Comparison of ENCODE assay signal across 1 cellular context in genomic region chr6:113594726-113595125, GRCh38.
TF ChIP-seq lines count a peak whose summit lies in the region.

No MANE protein-coding gene starts in this region.

TF ChIP-seq in GM12878, 131 proteins besides CTCF, POLR2A, EP300 and RAD21 (continued from another document):
- TF ChIP-seq ZBTB40 (IDR thresholded peaks at IDR 0.05; ENCODE audit: borderline replicate concordance) (no peak), SIX5 (IDR thresholded peaks at IDR 0.05; ENCODE audit: low read depth, low read length, severe bottlenecking) (no peak), E2F4 (IDR thresholded peaks at IDR 0.05; ENCODE audit: low read depth, low read length) (no peak), YY1 (IDR thresholded peaks at IDR 0.05; ENCODE audit: low read depth, low read length) (no peak), ZNF592 (IDR thresholded peaks at IDR 0.05) (no peak), FOXM1 (IDR thresholded peaks at IDR 0.05; ENCODE audit: low read depth, low read length) (no peak), EED (IDR thresholded peaks at IDR 0.05; ENCODE audit: low read depth) (no peak), ZNF207 (IDR thresholded peaks at IDR 0.05; ENCODE audit: borderline replicate concordance) (no peak), PML (IDR thresholded peaks at IDR 0.05; ENCODE audit: low read length) (no peak), ATF3 (IDR thresholded peaks at IDR 0.05; ENCODE audit: borderline replicate concordance, extremely low read depth, low read depth, low read length) (no peak)
